Comparison of ENCODE assay signal across 12 cellular contexts in genomic region chr17:512926-513325, GRCh38.
A peak's percentile ranks its signal among the peaks of the same experiment; 100 is the strongest.
DNase-seq lines count a peak whose midpoint lies in the region; ATAC-seq and TF ChIP-seq lines count a peak whose summit lies in the region.
"Had no signal": no experiment of that assay in that cellular context is flagged by ENCODE, and none has a peak within 500 bp of the region (broad histone marks: within the 10 kb centered on the region; RNA-seq: fewer than 3 reads in every experiment).

No MANE protein-coding gene starts in this region.

- peak; percentile 88 for ATAC-seq in SK-N-SH treated with all-trans-retinoic acid at 6 μM for 48 hours
- no peak for ATAC-seq in HG02885 (IDR thresholded peaks at IDR 0.05; ENCODE audit: poor library complexity, unreplicated experiment)
- ATAC-seq in naive thymus-derived CD4-positive, alpha-beta T cell = no peak
- ATAC-seq: stimulated activated naive CD8-positive, alpha-beta T cell treated with anti-CD3 and anti-CD28 coated beads, Interleukin-15, Interleukin-2, amounts not matched to agents 100 U/mL and 50 U/mL, for 24 hours had no signal

- H3K4me3 ChIP-seq in fibroblast of villous mesenchyme (ENCODE audit: low read depth, low read length) (no peak overlapping the region), skeletal muscle tissue (ENCODE audit: low read length in 3 of 3) (peak overlapping the region in 1 of 3 donors; percentile 24), tibial artery (no peak overlapping the region)
- H3K4me3 ChIP-seq in naive thymus-derived CD4-positive, alpha-beta T cell (ENCODE audit: low read length) = no peak overlapping the region

- no peak overlapping the region for H3K4me3 Mint-ChIP-seq in naive thymus-derived CD4-positive, alpha-beta T cell
- H3K4me3 Mint-ChIP-seq: activated naive CD4-positive, alpha-beta T cell treated with anti-CD3 and anti-CD28 coated beads for 36 hours had no signal

- CTCF ChIA-PET in naive thymus-derived CD4-positive, alpha-beta T cell (lab: Charles Lee) = interaction anchor here (1.2 kb wide), 1 partner anchor 11 kb away, joined by 3 read pairs; no protein-coding TSS in a partner anchor

- H3K9ac ChIP-seq in skeletal muscle tissue (ENCODE audit: low read depth in 1 of 3, low read length in 3 of 3) = no peak overlapping the region

- intact Hi-C loops in tibial artery (cut with DNase I; ENCODE audit: low total_unique reads) = no loop called here
- intact Hi-C loops in naive thymus-derived CD4-positive, alpha-beta T cell (cut with micrococcal nuclease) = no loop called here

- peak overlapping the region; percentile 25 for H3K27ac ChIP-seq in skeletal muscle tissue (ENCODE audit: low read depth, low read length)
- no peak overlapping the region for H3K27ac ChIP-seq in tibial artery
- H3K27ac ChIP-seq in naive thymus-derived CD4-positive, alpha-beta T cell (ENCODE audit: low read depth, low read length) = no peak overlapping the region

- H3K9me3 ChIP-seq in skeletal muscle tissue (ENCODE audit: control insufficient read depth in 3 of 3, low read length in 3 of 3) (no peaks in the 10 kb centered on the region), tibial artery (no peaks in the 10 kb centered on the region)
- peaks cover 0 to 9% (median 0%) of the 10 kb centered on the region in 3 experiments for H3K9me3 ChIP-seq in naive thymus-derived CD4-positive, alpha-beta T cell (ENCODE audit: control insufficient read depth in 2 of 3, low read length in 3 of 3)

- H3K27me3 Mint-ChIP-seq in naive thymus-derived CD4-positive, alpha-beta T cell = no peaks in the 10 kb centered on the region

- H3K36me3 ChIP-seq in skeletal muscle tissue (ENCODE audit: control insufficient read depth in 3 of 3, insufficient read depth in 3 of 3, low read length in 3 of 3) = peaks cover 0 to 4% (median 2%) of the 10 kb centered on the region in 3 donors
- peaks cover 12 to 16% (median 14%) of the 10 kb centered on the region in 3 donors for H3K36me3 ChIP-seq in tibial artery
- peaks cover 0 to 2% (median 0%) of the 10 kb centered on the region in 3 experiments for H3K36me3 ChIP-seq in naive thymus-derived CD4-positive, alpha-beta T cell (ENCODE audit: control insufficient read depth in 2 of 3, insufficient read depth in 3 of 3, low read length in 3 of 3)

- H3K4me1 ChIP-seq in skeletal muscle tissue (ENCODE audit: control insufficient read depth in 3 of 3, insufficient read depth in 3 of 3, low read length in 3 of 3) (peaks cover 24 to 31% (median 28%) of the 10 kb centered on the region in 3 donors), tibial artery (peaks cover 0 to 28% (median 19%) of the 10 kb centered on the region in 4 donors)
- no peaks in the 10 kb centered on the region for H3K4me1 ChIP-seq in naive thymus-derived CD4-positive, alpha-beta T cell (ENCODE audit: control insufficient read depth in 2 of 2, insufficient read depth in 2 of 2, low read length in 2 of 2)

- POLR2A ChIA-PET in naive thymus-derived CD4-positive, alpha-beta T cell (lab: Charles Lee) = interaction anchor here (1.1 kb wide), 1 partner anchor 97 kb away, joined by 3 read pairs; no protein-coding TSS in a partner anchor

- H3K27ac Mint-ChIP-seq in naive thymus-derived CD4-positive, alpha-beta T cell = peak overlapping the region in 2 of 9 donors; percentile 10 to 76
- H3K27ac Mint-ChIP-seq: activated naive CD4-positive, alpha-beta T cell treated with anti-CD3 and anti-CD28 coated beads for 36 hours had no signal

- H3K36me3 Mint-ChIP-seq in naive thymus-derived CD4-positive, alpha-beta T cell = peaks cover 0 to 14% (median 3%) of the 10 kb centered on the region in 5 donors

- H3K27me3 ChIP-seq in skeletal muscle tissue (ENCODE audit: control insufficient read depth in 3 of 3, insufficient read depth in 3 of 3, low read length in 3 of 3) (peaks cover 0 to 7% (median 0%) of the 10 kb centered on the region in 3 donors), tibial artery (no peaks in the 10 kb centered on the region)
- H3K27me3 ChIP-seq in naive thymus-derived CD4-positive, alpha-beta T cell (ENCODE audit: control insufficient read depth in 2 of 2, insufficient read depth in 2 of 2, low read length in 2 of 2) = no peaks in the 10 kb centered on the region

- TF ChIP-seq CTCF in fibroblast of villous mesenchyme (IDR thresholded peaks at IDR 0.05; ENCODE audit: insufficient read depth, low read depth, low read length) = no peak
- no peak for TF ChIP-seq CTCF in tibial artery (IDR thresholded peaks at IDR 0.05)

- H3K4me1 Mint-ChIP-seq in naive thymus-derived CD4-positive, alpha-beta T cell = peaks cover 0 to 8% (median 4%) of the 10 kb centered on the region in 7 donors

- peak; percentile 88 for DNase-seq in EH (ENCODE audit: low read depth)
- DNase-seq in fibroblast of villous mesenchyme (ENCODE audit: low read depth) = peak; percentile 94
- no peak for DNase-seq in tibial artery
- no peak for DNase-seq in iPS-NIHi11 (ENCODE audit: low spot score)
- no peak for DNase-seq in naive thymus-derived CD4-positive, alpha-beta T cell
- DNase-seq: activated naive CD4-positive, alpha-beta T cell treated with anti-CD3 and anti-CD28 coated beads for 36 hours; cerebellar nuclear complex; erythroblast; stimulated activated naive CD8-positive, alpha-beta T cell treated with anti-CD3 and anti-CD28 coated beads, Interleukin-15, Interleukin-2, amounts not matched to agents 100 U/mL and 50 U/mL, for 24 hours had no signal

- H3K9me3 Mint-ChIP-seq in naive thymus-derived CD4-positive, alpha-beta T cell = peaks cover 0 to 13% (median 9%) of the 10 kb centered on the region in 11 donors

TF ChIP-seq in SK-N-SH treated with all-trans-retinoic acid at 6 μM for 48 hours, 23 proteins besides CTCF, POLR2A, EP300 and RAD21 (continues in another document):
- no peak for TF ChIP-seq PPARA (CRISPR knock-in tag; IDR thresholded peaks at IDR 0.05; ENCODE audit: borderline replicate concordance)
- no peak for TF ChIP-seq CSDC2 (CRISPR knock-in tag; IDR thresholded peaks at IDR 0.05)
- no peak for TF ChIP-seq BACH2 (CRISPR knock-in tag; IDR thresholded peaks at IDR 0.05; ENCODE audit: borderline replicate concordance)
- TF ChIP-seq POU6F1 (CRISPR knock-in tag; IDR thresholded peaks at IDR 0.05; ENCODE audit: borderline replicate concordance, low read depth) = no peak
- peak; percentile 80; the same call in 1 of the 2 replicates for TF ChIP-seq TSHZ2 (CRISPR knock-in tag; IDR thresholded peaks at IDR 0.05)
- no peak for TF ChIP-seq RARB (CRISPR knock-in tag; IDR thresholded peaks at IDR 0.05)
- no peak for TF ChIP-seq CSRNP3 (CRISPR knock-in tag; IDR thresholded peaks at IDR 0.05)
- TF ChIP-seq TOX (CRISPR knock-in tag; IDR thresholded peaks at IDR 0.05; ENCODE audit: borderline replicate concordance) = no peak
- TF ChIP-seq ARNTL (CRISPR knock-in tag; IDR thresholded peaks at IDR 0.05; ENCODE audit: borderline replicate concordance, low read depth) = no peak
- no peak for TF ChIP-seq GLIS3 (CRISPR knock-in tag; IDR thresholded peaks at IDR 0.05)
- no peak for TF ChIP-seq OSR1 (CRISPR knock-in tag; IDR thresholded peaks at IDR 0.05)
- TF ChIP-seq ZFP3 (CRISPR knock-in tag; IDR thresholded peaks at IDR 0.05) = no peak
- TF ChIP-seq ZNF8 (CRISPR knock-in tag; IDR thresholded peaks at IDR 0.05) = 0 out of 2 replicates have a peak, but pooled peaks have one; percentile 3

Comparison
In these comparisons a context has a peak if more than half of its experiments do, and no peak if none do; other contexts are left out.
1. DNase-seq: peak in EH (single experiment) and fibroblast of villous mesenchyme (single experiment); none in tibial artery (0 of 2), iPS-NIHi11 (single experiment) and naive thymus-derived CD4-positive, alpha-beta T cell (0 of 9).